18 cellular contexts compared by ENCODE assay signal in genomic region chr21:33270986-33271385, GRCh38.
"Had no signal": no experiment of that assay in that cellular context is flagged by ENCODE, and none has a peak within 500 bp of the region (broad histone marks: within the 10 kb centered on the region; RNA-seq: fewer than 3 reads in every experiment).

No MANE protein-coding gene starts in this region.

- H3K9me3 Mint-ChIP-seq: endodermal cell; natural killer cell treated with Interleukin-12 subunit alpha and Interleukin-12 subunit beta and Interleukin-15 and Interleukin-18, amount 100 ng/mL, for 72 hours; neural progenitor cell; stimulated activated effector memory CD8-positive, alpha-beta T cell treated with anti-CD3 and anti-CD28 coated beads, Interleukin-12 subunit alpha, Interleukin-12 subunit beta, amount 100 ng/mL, for 72 hours; stimulated activated naive CD8-positive, alpha-beta T cell treated with anti-CD3 and anti-CD28 coated beads, Interleukin-15, amount 100 ng/mL, for 72 hours had no signal

- H3K27me3 Mint-ChIP-seq: natural killer cell treated with Interleukin-12 subunit alpha and Interleukin-12 subunit beta and Interleukin-15 and Interleukin-18, amount 100 ng/mL, for 72 hours; progenitor cell of endocrine pancreas; stimulated activated naive CD8-positive, alpha-beta T cell treated with anti-CD3 and anti-CD28 coated beads, Interleukin-15, amount 100 ng/mL, for 72 hours had no signal

- H3K27ac Mint-ChIP-seq: endodermal cell; natural killer cell treated with Interleukin-12 subunit alpha and Interleukin-12 subunit beta and Interleukin-15 and Interleukin-18, amount 100 ng/mL, for 72 hours; neural progenitor cell; progenitor cell of endocrine pancreas had no signal

- H3K4me3 Mint-ChIP-seq: endodermal cell; natural killer cell treated with Interleukin-12 subunit alpha and Interleukin-12 subunit beta and Interleukin-15 and Interleukin-18, amount 100 ng/mL, for 72 hours; neural progenitor cell; stimulated activated effector memory CD8-positive, alpha-beta T cell treated with anti-CD3 and anti-CD28 coated beads, Interleukin-12 subunit alpha, Interleukin-12 subunit beta, amount 100 ng/mL, for 72 hours; stimulated activated naive CD8-positive, alpha-beta T cell treated with anti-CD3 and anti-CD28 coated beads, Interleukin-15, amount 100 ng/mL, for 72 hours had no signal

- ATAC-seq: foreskin keratinocyte; mucosa of descending colon; natural killer cell treated with Interleukin-12 subunit alpha and Interleukin-12 subunit beta and Interleukin-15 and Interleukin-18, amount 100 ng/mL, for 72 hours; pancreas; right lobe of liver; stimulated activated effector memory CD8-positive, alpha-beta T cell treated with anti-CD3 and anti-CD28 coated beads, Interleukin-12 subunit alpha, Interleukin-12 subunit beta, amount 100 ng/mL, for 72 hours; stimulated activated naive CD8-positive, alpha-beta T cell treated with anti-CD3 and anti-CD28 coated beads, Interleukin-15, amount 100 ng/mL, for 72 hours had no signal

- DNase-seq: colonic mucosa; effector CD4-positive, alpha-beta T cell; endodermal cell; erythroblast; foreskin keratinocyte; mucosa of descending colon; occipital lobe; pancreas; right lobe of liver; stimulated activated CD4-positive, alpha-beta T cell treated with anti-CD3 and anti-CD28 coated beads, Interleukin-4, amount 100 ng/mL, for 1 hour; stimulated activated CD8-positive, alpha-beta memory T cell treated with anti-CD3 and anti-CD28 coated beads, Interleukin-4, amount 100 ng/mL, for 48 hours; stimulated activated naive CD8-positive, alpha-beta T cell treated with anti-CD3 and anti-CD28 coated beads, Interleukin-15, amount 100 ng/mL, for 72 hours; testis had no signal

- H3K36me3 Mint-ChIP-seq: natural killer cell treated with Interleukin-12 subunit alpha and Interleukin-12 subunit beta and Interleukin-15 and Interleukin-18, amount 100 ng/mL, for 72 hours had no signal

- H3K27ac ChIP-seq: colonic mucosa, foreskin keratinocyte, neural progenitor cell, pancreas, right lobe of liver, testis, tibial nerve had no signal
